In genomic region chr21:35982717-35983116, GRCh38 we compare ENCODE assay signal across 24 cellular contexts.
DNase-seq lines count a peak whose midpoint lies in the region; ATAC-seq, FAIRE-seq and TF ChIP-seq lines count a peak whose summit lies in the region.
"Had no signal": no experiment of that assay in that cellular context is flagged by ENCODE, and none has a peak within 500 bp of the region (broad histone marks: within the 10 kb centered on the region; RNA-seq: fewer than 3 reads in every experiment).

No MANE protein-coding gene starts in this region.

- no TSS peak for BruUV-seq in Caco-2 (replicated peaks; lab: Mats Ljungman, UMichigan)

- no peaks in the 10 kb centered on the region for H3K27me3 Mint-ChIP-seq in Caco-2 (ENCODE audit: insufficient read depth, unreplicated experiment)
- H3K27me3 Mint-ChIP-seq in activated CD8-positive, alpha-beta memory T cell treated with anti-CD3 and anti-CD28 coated beads, Interleukin-2, amount 10 ng/mL, durations not matched to agents 7 days and 5 days, result peaks cover 17% of the 10 kb centered on the region

- no peak for TF ChIP-seq POLR2A in suprapubic skin (IDR thresholded peaks at IDR 0.05)

- H3K27ac ChIP-seq in suprapubic skin, result peak overlapping the region; percentile 56
- H3K27ac ChIP-seq: A549; BLaER1 treated with 17β-estradiol and CSF1 and Interleukin-3, amounts not matched to agents 10 nM and 100 nM had no signal

- H3K4me3 Mint-ChIP-seq in Caco-2 (ENCODE audit: unreplicated experiment), result no peak overlapping the region
- H3K4me3 Mint-ChIP-seq in activated CD8-positive, alpha-beta memory T cell treated with anti-CD3 and anti-CD28 coated beads, Interleukin-2, amount 10 ng/mL, durations not matched to agents 7 days and 5 days, result no peak overlapping the region
- H3K4me3 Mint-ChIP-seq: CD14-positive monocyte; CD4-positive, alpha-beta T cell; CD8-positive, alpha-beta memory T cell; GM23338; H9 had no signal

- peaks cover 15% of the 10 kb centered on the region for H3K36me3 Mint-ChIP-seq in Caco-2 (ENCODE audit: insufficient read depth, unreplicated experiment)
- no peaks in the 10 kb centered on the region for H3K36me3 Mint-ChIP-seq in activated CD8-positive, alpha-beta memory T cell treated with anti-CD3 and anti-CD28 coated beads, Interleukin-2, amount 10 ng/mL, durations not matched to agents 7 days and 5 days
- H3K36me3 Mint-ChIP-seq: CD14-positive monocyte had no signal

- no peaks in the 10 kb centered on the region for H3K27me3 ChIP-seq in Caco-2 (replicated peaks; ENCODE audit: control insufficient read depth, insufficient read depth, low read length)
- H3K27me3 ChIP-seq in bronchial epithelial cell (ENCODE audit: control insufficient read depth, insufficient read depth, low read length), result peaks cover 7% of the 10 kb centered on the region
- peaks cover 2% of the 10 kb centered on the region for H3K27me3 ChIP-seq in suprapubic skin
- H3K27me3 ChIP-seq: BE2C; BLaER1 treated with 17β-estradiol and CSF1 and Interleukin-3, amounts not matched to agents 10 nM and 100 nM had no signal

- ATAC-seq in GM21390 (IDR thresholded peaks at IDR 0.05; ENCODE audit: unreplicated experiment), result no peak
- no peak for ATAC-seq in activated CD8-positive, alpha-beta memory T cell treated with anti-CD3 and anti-CD28 coated beads, Interleukin-2, amount 10 ng/mL, durations not matched to agents 7 days and 5 days
- no peak for ATAC-seq in GM21576 (IDR thresholded peaks at IDR 0.05; ENCODE audit: unreplicated experiment)
- ATAC-seq: A549, GM23338, HCT116 had no signal

- POLR2A ChIA-PET in Caco-2 (lab: Charles Lee), result no interaction called here

- H3K4me1 ChIP-seq in Caco-2 (peaks cover 35% of the 10 kb centered on the region), suprapubic skin (no peaks in the 10 kb centered on the region)
- H3K4me1 ChIP-seq: A549; BE2C; BLaER1 treated with 17β-estradiol and CSF1 and Interleukin-3, amounts not matched to agents 10 nM and 100 nM had no signal

- no peaks in the 10 kb centered on the region for H3K9me3 ChIP-seq in Caco-2
- no peaks in the 10 kb centered on the region for H3K9me3 ChIP-seq in suprapubic skin
- H3K9me3 ChIP-seq: A549, BE2C had no signal

- 96% methylated on average over 5 of the region's 5 CpGs for WGBS in suprapubic skin

- H3K36me3 ChIP-seq in Caco-2 (ENCODE audit: control insufficient read depth, insufficient read depth, low read length) (no peaks in the 10 kb centered on the region), bronchial epithelial cell (ENCODE audit: control insufficient read depth, insufficient read depth, low read length) (no peaks in the 10 kb centered on the region), suprapubic skin (no peaks in the 10 kb centered on the region)
- H3K36me3 ChIP-seq: BE2C had no signal

- H3K27ac Mint-ChIP-seq in Caco-2 (ENCODE audit: unreplicated experiment), result peak overlapping the region; percentile 55
- no peak overlapping the region for H3K27ac Mint-ChIP-seq in activated CD8-positive, alpha-beta memory T cell treated with anti-CD3 and anti-CD28 coated beads, Interleukin-2, amount 10 ng/mL, durations not matched to agents 7 days and 5 days
- H3K27ac Mint-ChIP-seq: CD14-positive monocyte; CD4-positive, alpha-beta T cell; CD8-positive, alpha-beta memory T cell; GM23338 had no signal

- TF ChIP-seq CTCF in Caco-2 (IDR thresholded peaks at IDR 0.05; ENCODE audit: insufficient read depth in 1 of 2, low read depth in 1 of 2, low read length in 1 of 2, severe bottlenecking in 1 of 2, unreplicated experiment in 1 of 2) (no peak), bronchial epithelial cell (IDR thresholded peaks at IDR 0.05; ENCODE audit: insufficient read depth, low read length, severe bottlenecking) (no peak), suprapubic skin (IDR thresholded peaks at IDR 0.05) (no peak)

- CTCF ChIA-PET in Caco-2 (lab: Charles Lee), result no interaction called here
- CTCF ChIA-PET in activated CD8-positive, alpha-beta memory T cell treated with anti-CD3 and anti-CD28 coated beads, Interleukin-2, amount 10 ng/mL, durations not matched to agents 7 days and 5 days (lab: Charles Lee), result no interaction called here

- H3K9me3 Mint-ChIP-seq in Caco-2 (ENCODE audit: unreplicated experiment), result no peaks in the 10 kb centered on the region
- H3K9me3 Mint-ChIP-seq in activated CD8-positive, alpha-beta memory T cell treated with anti-CD3 and anti-CD28 coated beads, Interleukin-2, amount 10 ng/mL, durations not matched to agents 7 days and 5 days (ENCODE audit: low read depth), result no peaks in the 10 kb centered on the region

- intact Hi-C loops in Caco-2 (cut with micrococcal nuclease; ENCODE audit: unreplicated experiment), result no loop called here

- TF ChIP-seq EP300 in suprapubic skin (IDR thresholded peaks at IDR 0.05), result no peak

- H3K4me3 ChIP-seq in Caco-2 (ENCODE audit: low read depth, low read length) (no peak overlapping the region), bronchial epithelial cell (ENCODE audit: low read depth, low read length) (no peak overlapping the region), suprapubic skin (no peak overlapping the region)
- H3K4me3 ChIP-seq: A549; BLaER1 treated with 17β-estradiol and CSF1 and Interleukin-3, amounts not matched to agents 10 nM and 100 nM; GM23338 had no signal

- H3K4me1 Mint-ChIP-seq in Caco-2 (ENCODE audit: low read depth, unreplicated experiment), result peaks cover 27% of the 10 kb centered on the region
- H3K4me1 Mint-ChIP-seq in activated CD8-positive, alpha-beta memory T cell treated with anti-CD3 and anti-CD28 coated beads, Interleukin-2, amount 10 ng/mL, durations not matched to agents 7 days and 5 days, result no peaks in the 10 kb centered on the region
- H3K4me1 Mint-ChIP-seq: CD14-positive monocyte; CD8-positive, alpha-beta memory T cell; GM23338; H9 had no signal

- FAIRE-seq in bronchial epithelial cell (lab: Jason Lieb, UNC), result no peak
- FAIRE-seq: A549, GM12891 had no signal

- DNase-seq in Caco-2 (peak; percentile 18 to 44), bronchial epithelial cell (ENCODE audit: low read depth) (peak; percentile 29), kidney tubule cell (ENCODE audit: low spot score) (peak; percentile 67), suprapubic skin (ENCODE audit: low spot score in 2 of 2) (no peak)
- no peak for DNase-seq in activated CD8-positive, alpha-beta memory T cell treated with anti-CD3 and anti-CD28 coated beads, Interleukin-2, amount 10 ng/mL, durations not matched to agents 7 days and 5 days
- DNase-seq: 8988T; ACHN; AML-193; BE2C; Calu3; CD4-positive, alpha-beta T cell; CD8-positive, alpha-beta memory T cell; DMS53; DMS79 treated with DMSO at 0.1 percent for 48 hours; GF-D8; H9 had no signal

Comparison
In these comparisons a context has a peak if more than half of its experiments do, and no peak if none do; other contexts are left out.
1. DNase-seq: peak in Caco-2 (2 of 2), bronchial epithelial cell (single experiment) and kidney tubule cell (single experiment); none in suprapubic skin (0 of 2) and activated CD8-positive, alpha-beta memory T cell treated with anti-CD3 and anti-CD28 coated beads, Interleukin-2, amount 10 ng/mL, durations not matched to agents 7 days and 5 days (single experiment).